Comparison of ENCODE assay signal across 14 cellular contexts in genomic region chr12:8261111-8261554, GRCh38. TPM values are rescaled to one million over a fixed set of nuclear protein-coding genes. Genes with fewer than 3 reads are reported as not detected.
A peak's percentile ranks its signal among the peaks of the same experiment; 100 is the strongest.
DNase-seq lines count a peak whose midpoint lies in the region; ATAC-seq, FAIRE-seq and TF ChIP-seq lines count a peak whose summit lies in the region.
"Not testable (repeated sequence)": the region's sequence is repeated elsewhere in the genome, so short reads cannot be mapped to it uniquely, and the experiment has no call there.
"Had no signal": no experiment of that assay in that cellular context is flagged by ENCODE, and none has a peak within 500 bp of the region (broad histone marks: within the 10 kb centered on the region; RNA-seq: fewer than 3 reads in every experiment).

No MANE protein-coding gene starts in this region.

- H3K4me1 ChIP-seq in A549, SJCRH30, right atrium auricular region, parathyroid adenoma: not testable (repeated sequence)

- H3K27me3 ChIP-seq in SJCRH30; dorsolateral prefrontal cortex; right atrium auricular region; parathyroid adenoma (ENCODE audit: control insufficient read depth, insufficient read depth, low read length): not testable (repeated sequence)

- DNase-seq in A549 (ENCODE audit: low read depth in 1 of 2, low spot score in 1 of 2); HEK293T (ENCODE audit: extremely low spot score): not testable (repeated sequence)
- DNase-seq in NCI-H187 (lab: John Stamatoyannopoulos, UW) (peak; percentile 52 to 56), NCI-H2227 treated with DMSO at 0.1 percent for 48 hours (lab: John Stamatoyannopoulos, UW) (peak; percentile 42), SJCRH30 (peak; percentile 60 to 72), dorsolateral prefrontal cortex (peak in 6 of 10 donors; percentile 11 to 58 (median 44)), right atrium auricular region (ENCODE audit: low spot score) (peak; percentile 63)

- TF ChIP-seq POLR2A in A549 (IDR thresholded peaks at IDR 0.05; ENCODE audit: low read length) = not testable (repeated sequence)

- not testable (repeated sequence) for H3K36me3 ChIP-seq in SJCRH30; right atrium auricular region; parathyroid adenoma (ENCODE audit: control insufficient read depth, insufficient read depth, low read length)

- POLR2A ChIA-PET in A549 (lab: Yijun Ruan, JAX); HEK293T (lab: Yijun Ruan, JAX): not testable (repeated sequence)

- H3K9me3 ChIP-seq in A549; SJCRH30 (replicated peaks); right atrium auricular region; parathyroid adenoma (ENCODE audit: control insufficient read depth, low read length): not testable (repeated sequence)

- CTCF ChIA-PET in A549 (lab: Yijun Ruan, JAX); HEK293T (lab: Yijun Ruan, JAX): not testable (repeated sequence)

- H3K9ac ChIP-seq in parathyroid adenoma = not testable (repeated sequence)

- peak overlapping the region; percentile 0 for H2AFZ ChIP-seq in parathyroid adenoma

- not testable (repeated sequence) for ATAC-seq in A549

- not testable (repeated sequence) for TF ChIP-seq RAD21 in A549 (conservative IDR thresholded peaks at IDR 0.05 in 1 of 2, IDR thresholded peaks at IDR 0.05 in 1 of 2)

- WGBS in A549 (ENCODE audit: missing lambda C conversion rate) = 6% methylated on average over 11 of the region's 14 CpGs

- H3K4me3 ChIP-seq in A549; SJCRH30; right atrium auricular region; parathyroid adenoma (ENCODE audit: low read depth, low read length): not testable (repeated sequence)
- H3K4me3 ChIP-seq in dorsolateral prefrontal cortex = peak overlapping the region in 10 of 59 donors; percentile 12 to 47 (median 20)

- not testable (repeated sequence) for FAIRE-seq in A549 (lab: Jason Lieb, UNC)

- TF ChIP-seq EP300 in A549 (IDR thresholded peaks at IDR 0.05) = not testable (repeated sequence)

- H3K27ac ChIP-seq in A549, SJCRH30, dorsolateral prefrontal cortex, right atrium auricular region: not testable (repeated sequence)
- H3K27ac ChIP-seq in parathyroid adenoma = peak overlapping the region; percentile 15

- H3K4me2 ChIP-seq in A549 = peak overlapping the region; percentile 53; the same call in 2 of the 3 replicates
- H3K4me2 ChIP-seq in parathyroid adenoma (ENCODE audit: low read length) = peak overlapping the region; percentile 26

- intact Hi-C loops in dorsolateral prefrontal cortex (cut with DNase I) = not testable (repeated sequence)

- not testable (repeated sequence) for TF ChIP-seq CTCF in A549 (IDR thresholded peaks at IDR 0.05); dorsolateral prefrontal cortex (IDR thresholded peaks at IDR 0.05 in 54 of 56, conservative IDR thresholded peaks at IDR 0.05 in 2 of 56; ENCODE audit: low read depth in 1 of 56, partially characterized antibody in 56 of 56); right atrium auricular region (IDR thresholded peaks at IDR 0.05); parathyroid adenoma (IDR thresholded peaks at IDR 0.05)

- not testable (repeated sequence) for H3K79me2 ChIP-seq in parathyroid adenoma

TF ChIP-seq in HEK293T, 16 proteins besides CTCF, POLR2A, EP300 and RAD21:
- TF ChIP-seq, protein P1, sequence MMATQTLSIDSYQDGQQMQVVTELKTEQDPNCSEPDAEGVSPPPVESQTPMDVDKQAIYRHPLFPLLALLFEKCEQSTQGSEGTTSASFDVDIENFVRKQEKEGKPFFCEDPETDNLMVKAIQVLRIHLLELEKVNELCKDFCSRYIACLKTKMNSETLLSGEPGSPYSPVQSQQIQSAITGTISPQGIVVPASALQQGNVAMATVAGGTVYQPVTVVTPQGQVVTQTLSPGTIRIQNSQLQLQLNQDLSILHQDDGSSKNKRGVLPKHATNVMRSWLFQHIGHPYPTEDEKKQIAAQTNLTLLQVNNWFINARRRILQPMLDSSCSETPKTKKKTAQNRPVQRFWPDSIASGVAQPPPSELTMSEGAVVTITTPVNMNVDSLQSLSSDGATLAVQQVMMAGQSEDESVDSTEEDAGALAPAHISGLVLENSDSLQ (IDR thresholded peaks at IDR 0.05) = peak; percentile 39; the same call in 1 of the 2 replicates

RNA-seq across cellular contexts. Expression of gene FAM90A1, which starts 33.7 kb away (rescaled TPM):
- 0.03 and 0.04 TPM in 2 replicates for polyA plus RNA-seq in A549 (2011; rRNA removed)
- 0.04 TPM in 2 replicates for polyA plus RNA-seq in A549 (2012; cell fraction: cytosol; rRNA removed)
- polyA plus RNA-seq in A549 (2012; cell fraction: nucleus; rRNA removed) = 0.12 and 0.24 TPM in 2 replicates
- polyA plus RNA-seq in A549 (2017; fragmentation: RNase III; extraction: RNeasy Plus Mini Kit Qiagen cat#74134 plus additional on column Dnase treatment) = 0.07 TPM in 1 of 3 replicates, not detected in the others
- not detected in 2 replicates for polyA minus RNA-seq in A549 (2011; rRNA and poly(A)+ RNA removed)
- 0.04 TPM in 1 of 2 replicates, not detected in the other for total RNA-seq in SJCRH30 (2014; rRNA removed; shearing (Covaris generic))
- 1 to 10 TPM in 32 of 120 experiments, under 1 TPM in 80, not detected in 8; 0.16 to 3.3 (median 0.77) TPM for total RNA-seq in dorsolateral prefrontal cortex
- not detected for total RNA-seq in right atrium auricular region
- total RNA-seq: cardiac septum; fibroblast of villous mesenchyme; naive thymus-derived CD8-positive, alpha-beta T cell; OCI-LY7; smooth muscle cell had no signal
- polyA plus RNA-seq: CD14-positive monocyte, smooth muscle cell had no signal
